In the genomic region with DNA sequence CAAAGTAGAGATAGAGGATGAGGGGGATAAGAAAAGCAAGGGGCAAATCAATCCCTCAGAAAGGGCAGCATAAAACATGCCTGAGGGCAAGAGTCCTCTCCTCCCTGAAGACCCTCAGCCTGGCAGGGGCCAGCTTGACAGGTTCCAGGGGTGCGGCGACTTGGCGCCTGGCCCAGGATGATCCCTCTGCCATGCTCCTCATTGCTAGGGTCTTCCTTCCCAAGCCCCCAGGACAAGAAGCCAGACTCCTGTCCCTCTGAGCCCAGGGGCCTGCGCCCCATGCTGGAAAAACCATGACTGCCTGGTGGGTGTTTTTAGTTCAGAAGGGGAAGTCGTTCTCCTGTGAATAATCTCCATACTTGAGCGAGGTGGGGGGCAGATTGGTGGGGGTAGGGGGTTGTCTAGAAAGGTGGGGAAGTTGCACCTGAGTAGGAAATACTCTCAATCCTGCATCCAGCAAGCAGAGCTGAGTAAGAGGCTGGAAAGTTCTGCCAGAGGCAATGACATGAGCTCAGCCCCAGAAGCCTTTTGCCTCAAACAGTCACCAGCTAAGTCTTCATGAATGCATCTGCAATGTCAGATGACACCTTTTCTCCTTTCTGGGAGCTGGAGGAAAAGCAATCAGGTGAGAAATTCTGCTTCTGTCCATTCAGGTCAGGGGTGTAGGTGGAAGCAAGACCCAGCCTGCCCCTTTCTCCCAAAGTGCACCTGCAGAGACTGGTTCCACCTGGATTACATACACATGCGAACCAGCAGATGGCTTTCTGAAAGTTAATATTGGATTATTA, we compare ENCODE assay signal across 2 cellular contexts.
TF ChIP-seq lines count a peak whose summit lies in the region.

No MANE protein-coding gene starts in this region.

TF ChIP-seq in GM12891, 5 proteins besides CTCF, POLR2A, EP300 and RAD21:
- no peak for TF ChIP-seq POLR2AphosphoS5 (IDR thresholded peaks at IDR 0.05; ENCODE audit: low read depth, low read length)
- TF ChIP-seq PAX5 (IDR thresholded peaks at IDR 0.05; ENCODE audit: insufficient read depth, low read length, severe bottlenecking) = no peak
- no peak for TF ChIP-seq POU2F2 (IDR thresholded peaks at IDR 0.05; ENCODE audit: low read depth, low read length)
- TF ChIP-seq SPI1 (IDR thresholded peaks at IDR 0.05; ENCODE audit: low read depth, low read length) = peak; percentile 28

TF ChIP-seq in IMR-90, 13 proteins besides CTCF, POLR2A, EP300 and RAD21:
- TF ChIP-seq SMC3 (IDR thresholded peaks at IDR 0.05; ENCODE audit: low read depth, low read length) (no peak), MAZ (IDR thresholded peaks at IDR 0.05; ENCODE audit: borderline replicate concordance, low read depth, low read length) (no peak), FOS (IDR thresholded peaks at IDR 0.05; ENCODE audit: low read depth, low read length) (no peak), BHLHE40 (IDR thresholded peaks at IDR 0.05; ENCODE audit: low read depth, low read length) (no peak), MAFK (IDR thresholded peaks at IDR 0.05; ENCODE audit: low read depth, low read length) (no peak), NFE2L2 (IDR thresholded peaks at IDR 0.05; ENCODE audit: low read depth, low read length) (no peak), CHD1 (IDR thresholded peaks at IDR 0.05; ENCODE audit: low read depth, low read length) (no peak), ELK1 (IDR thresholded peaks at IDR 0.05; ENCODE audit: borderline replicate concordance, low read depth, low read length) (no peak)
